ENCODE assay signal across 19 cellular contexts in genomic region chr12:68589194-68589593, GRCh38.
"Had no signal": no experiment of that assay in that cellular context is flagged by ENCODE, and none has a peak within 500 bp of the region (broad histone marks: within the 10 kb centered on the region; RNA-seq: fewer than 3 reads in every experiment).

No MANE protein-coding gene starts in this region.

- H3K27ac Mint-ChIP-seq: mesothelial cell of epicardium, progenitor cell of endocrine pancreas had no signal

- H3K4me1 ChIP-seq: ascending aorta, right atrium auricular region, thyroid gland, uterus had no signal

- H3K27ac ChIP-seq: ascending aorta, coronary artery, right atrium auricular region, thyroid gland, uterus had no signal

- H3K36me3 ChIP-seq: ascending aorta, right atrium auricular region, thyroid gland, uterus had no signal

- FAIRE-seq: keratinocyte had no signal

- H3K4me3 ChIP-seq: ascending aorta, coronary artery, right atrium auricular region, thyroid gland, uterus had no signal

- H3K4me3 Mint-ChIP-seq: activated T-cell treated with anti-CD3 and anti-CD28 coated beads, Interleukin-2, amount 50 U/mL, for 4 hours; mesothelial cell of epicardium had no signal

- DNase-seq: activated CD4-positive, alpha-beta T cell treated with anti-CD3 and anti-CD28 coated beads, Interleukin-2, amount 50 U/mL, for 4 hours; activated T-cell treated with anti-CD3 and anti-CD28 coated beads, Interleukin-2, amount 50 U/mL, for 4 hours; foreskin melanocyte; hypothalamus; stimulated activated CD4-positive, alpha-beta T cell treated with anti-CD3 and anti-CD28 coated beads, Interleukin-12 subunit alpha, Interleukin-12 subunit beta, amount 100 ng/mL, for 4 hours; stimulated activated CD4-positive, alpha-beta T cell treated with anti-CD3 and anti-CD28 coated beads, Interleukin-1b, Interleukin-23, amount 100 ng/mL, for 48 hours; stimulated activated naive CD4-positive, alpha-beta T cell treated with Interleukin-2 at 50 U/mL for 16 hours; T-helper 1 cell; T-helper 9 cell; thyroid gland; uterus had no signal

- H3K27me3 Mint-ChIP-seq: central memory CD8-positive, alpha-beta T cell; progenitor cell of endocrine pancreas had no signal

- H3K27me3 ChIP-seq: ascending aorta, right atrium auricular region, thyroid gland, uterus had no signal

- ATAC-seq: activated T-cell treated with anti-CD3 and anti-CD28 coated beads, Interleukin-2, amount 50 U/mL, for 4 hours; SK-N-SH treated with all-trans-retinoic acid at 6 μM for 48 hours had no signal

- H3K9me3 ChIP-seq: thyroid gland had no signal
